In the genomic region with DNA sequence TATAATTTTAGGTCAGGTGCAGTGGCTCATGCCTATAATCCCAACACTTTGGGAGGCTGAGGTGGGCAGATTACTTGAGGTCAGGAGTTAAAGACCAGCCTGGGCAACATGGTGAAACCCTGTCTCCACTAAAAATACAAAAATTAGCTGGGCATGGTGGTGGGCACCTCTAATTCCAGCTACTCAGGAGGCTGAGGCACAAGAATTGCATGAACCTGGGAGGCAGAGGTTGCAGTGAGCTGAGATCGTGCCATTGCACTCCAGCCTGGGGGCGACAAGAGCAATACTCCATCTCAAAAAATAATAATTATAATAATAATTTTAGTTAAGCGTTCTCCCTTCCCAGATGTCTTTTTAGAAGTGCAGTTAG, we compare ENCODE assay signal across 7 cellular contexts. TPM values are rescaled to one million over a fixed set of nuclear protein-coding genes. Genes with fewer than 3 reads are reported as not detected.
DNase-seq lines count a peak whose midpoint lies in the region; ATAC-seq and TF ChIP-seq lines count a peak whose summit lies in the region.
"Not testable (repeated sequence)": the region's sequence is repeated elsewhere in the genome, so short reads cannot be mapped to it uniquely, and the experiment has no call there.

No MANE protein-coding gene starts in this region.

- H3K9me3 Mint-ChIP-seq in activated T-helper 1 cell treated with anti-CD3 and anti-CD28 coated beads, Interleukin-12 subunit alpha, Interleukin-12 subunit beta, Interleukin-2, Interleukin-4 antibody, amounts not matched to agents 30 ng/mL and 10 ng/mL and 1 ng/mL, durations not matched to agents 14 hours and 24 hours and 36 hours; immature natural killer cell; nephron; stimulated activated naive CD8-positive, alpha-beta T cell treated with anti-CD3 and anti-CD28 coated beads, Interleukin-15, amount 100 ng/mL, for 72 hours: not testable (repeated sequence)

- not testable (repeated sequence) for H3K4me3 ChIP-seq in GM23248, breast epithelium

- peak overlapping the region; percentile 80 for H3K4me3 Mint-ChIP-seq in T-helper 17 cell
- H3K4me3 Mint-ChIP-seq in activated T-helper 1 cell treated with anti-CD3 and anti-CD28 coated beads, Interleukin-12 subunit alpha, Interleukin-12 subunit beta, Interleukin-2, Interleukin-4 antibody, amounts not matched to agents 30 ng/mL and 10 ng/mL and 1 ng/mL, durations not matched to agents 14 hours and 24 hours and 36 hours: peak overlapping the region; percentile 67
- peak overlapping the region; percentile 54 to 77 (median 66) for H3K4me3 Mint-ChIP-seq in immature natural killer cell
- not testable (repeated sequence) for H3K4me3 Mint-ChIP-seq in nephron
- H3K4me3 Mint-ChIP-seq in stimulated activated naive CD8-positive, alpha-beta T cell treated with anti-CD3 and anti-CD28 coated beads, Interleukin-15, amount 100 ng/mL, for 72 hours: peak overlapping the region; percentile 59 to 74

- H3F3A ChIP-seq in GM23248 (ENCODE audit: insufficient read depth): peaks cover 17% of the 10 kb centered on the region

- H3K4me1 ChIP-seq in GM23248 (ENCODE audit: insufficient read depth): peaks cover 35% of the 10 kb centered on the region
- not testable (repeated sequence) for H3K4me1 ChIP-seq in breast epithelium

- not testable (repeated sequence) for H2AFZ ChIP-seq in GM23248

- not testable (repeated sequence) for H3K9me2 ChIP-seq in GM23248 (ENCODE audit: insufficient read depth)

- WGBS in GM23248 (ENCODE audit: low coverage in 1 of 2, low lambda C conversion rate in 2 of 2, missing lambda C conversion rate in 2 of 2), 2 experiments: 87 to 91% methylated on average over 3 of the region's 3 CpGs

- not testable (repeated sequence) for H3K9me3 ChIP-seq in GM23248 (ENCODE audit: low read depth); T-helper 17 cell (ENCODE audit: control insufficient read depth, low read length, poor library complexity, severe bottlenecking); breast epithelium

- DNase-seq in GM23248; T-helper 17 cell; activated T-helper 1 cell treated with anti-CD3 and anti-CD28 coated beads, Interleukin-12 subunit alpha, Interleukin-12 subunit beta, Interleukin-2, Interleukin-4 antibody, amounts not matched to agents 30 ng/mL and 10 ng/mL and 1 ng/mL, durations not matched to agents 14 hours and 24 hours and 36 hours (ENCODE audit: low spot score); breast epithelium (ENCODE audit: low spot score in 2 of 2); immature natural killer cell; stimulated activated naive CD8-positive, alpha-beta T cell treated with anti-CD3 and anti-CD28 coated beads, Interleukin-15, amount 100 ng/mL, for 72 hours: not testable (repeated sequence)

- in situ Hi-C loops in GM23248 (cut with MboI): not testable (repeated sequence)

- intact Hi-C loops in activated T-helper 1 cell treated with anti-CD3 and anti-CD28 coated beads, Interleukin-12 subunit alpha, Interleukin-12 subunit beta, Interleukin-2, Interleukin-4 antibody, amounts not matched to agents 30 ng/mL and 10 ng/mL and 1 ng/mL, durations not matched to agents 14 hours and 24 hours and 36 hours (cut with micrococcal nuclease); breast epithelium (cut with DNase I; ENCODE audit: low total_unique reads): not testable (repeated sequence)

- H3K27me3 ChIP-seq in GM23248 (replicated peaks; ENCODE audit: insufficient read depth); breast epithelium: not testable (repeated sequence)

- not testable (repeated sequence) for H3K79me2 ChIP-seq in GM23248 (ENCODE audit: insufficient read depth)

- TF ChIP-seq CTCF in breast epithelium (IDR thresholded peaks at IDR 0.05); nephron (IDR thresholded peaks at IDR 0.05; ENCODE audit: unreplicated experiment in 3 of 3): not testable (repeated sequence)

- not testable (repeated sequence) for TF ChIP-seq POLR2A in breast epithelium (IDR thresholded peaks at IDR 0.05)

- peaks cover 55% of the 10 kb centered on the region for H3K4me1 Mint-ChIP-seq in T-helper 17 cell
- peaks cover 87% of the 10 kb centered on the region for H3K4me1 Mint-ChIP-seq in activated T-helper 1 cell treated with anti-CD3 and anti-CD28 coated beads, Interleukin-12 subunit alpha, Interleukin-12 subunit beta, Interleukin-2, Interleukin-4 antibody, amounts not matched to agents 30 ng/mL and 10 ng/mL and 1 ng/mL, durations not matched to agents 14 hours and 24 hours and 36 hours (ENCODE audit: low read depth)
- H3K4me1 Mint-ChIP-seq in immature natural killer cell: peaks cover 95 to 98% of the 10 kb centered on the region in 2 donors
- peaks cover 41% of the 10 kb centered on the region for H3K4me1 Mint-ChIP-seq in nephron
- H3K4me1 Mint-ChIP-seq in stimulated activated naive CD8-positive, alpha-beta T cell treated with anti-CD3 and anti-CD28 coated beads, Interleukin-15, amount 100 ng/mL, for 72 hours: peaks cover 89% of the 10 kb centered on the region

- H3K36me3 ChIP-seq in GM23248 (ENCODE audit: low read depth); breast epithelium: not testable (repeated sequence)

- H3K36me3 Mint-ChIP-seq in T-helper 17 cell (ENCODE audit: low read depth); nephron (ENCODE audit: low read depth): not testable (repeated sequence)
- peaks cover 35% of the 10 kb centered on the region for H3K36me3 Mint-ChIP-seq in activated T-helper 1 cell treated with anti-CD3 and anti-CD28 coated beads, Interleukin-12 subunit alpha, Interleukin-12 subunit beta, Interleukin-2, Interleukin-4 antibody, amounts not matched to agents 30 ng/mL and 10 ng/mL and 1 ng/mL, durations not matched to agents 14 hours and 24 hours and 36 hours (ENCODE audit: low read depth)
- H3K36me3 Mint-ChIP-seq in immature natural killer cell: peaks cover 12 to 22% (median 14%) of the 10 kb centered on the region in 3 donors

- H3K27me3 Mint-ChIP-seq in T-helper 17 cell; activated T-helper 1 cell treated with anti-CD3 and anti-CD28 coated beads, Interleukin-12 subunit alpha, Interleukin-12 subunit beta, Interleukin-2, Interleukin-4 antibody, amounts not matched to agents 30 ng/mL and 10 ng/mL and 1 ng/mL, durations not matched to agents 14 hours and 24 hours and 36 hours (ENCODE audit: insufficient read depth); immature natural killer cell (ENCODE audit: low read depth in 3 of 3); nephron (ENCODE audit: low read depth); stimulated activated naive CD8-positive, alpha-beta T cell treated with anti-CD3 and anti-CD28 coated beads, Interleukin-15, amount 100 ng/mL, for 72 hours: not testable (repeated sequence)

- H3K9ac ChIP-seq in GM23248: peak overlapping the region; percentile 49

- H3K27ac Mint-ChIP-seq in T-helper 17 cell (peak overlapping the region; percentile 95), immature natural killer cell (peak overlapping the region; percentile 88 to 98 (median 95)), nephron (peak overlapping the region; percentile 85 to 97 (median 95))
- H3K27ac Mint-ChIP-seq in activated T-helper 1 cell treated with anti-CD3 and anti-CD28 coated beads, Interleukin-12 subunit alpha, Interleukin-12 subunit beta, Interleukin-2, Interleukin-4 antibody, amounts not matched to agents 30 ng/mL and 10 ng/mL and 1 ng/mL, durations not matched to agents 14 hours and 24 hours and 36 hours: peak overlapping the region; percentile 92
- peak overlapping the region; percentile 44 to 92 for H3K27ac Mint-ChIP-seq in stimulated activated naive CD8-positive, alpha-beta T cell treated with anti-CD3 and anti-CD28 coated beads, Interleukin-15, amount 100 ng/mL, for 72 hours

- peak overlapping the region; percentile 86 for H3K27ac ChIP-seq in GM23248
- H3K27ac ChIP-seq in breast epithelium: peak overlapping the region; percentile 69 to 74

- ATAC-seq in T-helper 17 cell; stimulated activated naive CD8-positive, alpha-beta T cell treated with anti-CD3 and anti-CD28 coated beads, Interleukin-15, amount 100 ng/mL, for 72 hours: not testable (repeated sequence)

- not testable (repeated sequence) for H3K4me2 ChIP-seq in GM23248 (ENCODE audit: unreplicated experiment)

- not testable (repeated sequence) for H4K20me1 ChIP-seq in GM23248 (ENCODE audit: insufficient read depth)

RNA-seq across cellular contexts. Expression of a gene that starts 52.3 kb away (rescaled TPM):
- total RNA-seq in GM23248 (2014; rRNA removed; shearing (Covaris generic)): 6.2 and 10.4 TPM in 2 replicates
- polyA plus RNA-seq in GM23248 (2016; fragmentation: Nextera tagmentation; extraction: Ambion mirVana): 21.7 and 22.2 TPM in 2 replicates
- 100 to 1,000 TPM; 590 to 639 TPM for total RNA-seq in T-helper 17 cell
- 190 and 198 TPM in 2 replicates for total RNA-seq in activated T-helper 1 cell treated with anti-CD3 and anti-CD28 coated beads, Interleukin-12 subunit alpha, Interleukin-12 subunit beta, Interleukin-2, Interleukin-4 antibody, amounts not matched to agents 30 ng/mL and 10 ng/mL and 1 ng/mL, durations not matched to agents 14 hours and 24 hours and 36 hours
- total RNA-seq in breast epithelium: 10 to 100 TPM; 10.4 to 27.8 (median 18.0) TPM
- 100 to 1,000 TPM; 349 to 460 (median 371) TPM for polyA plus RNA-seq in immature natural killer cell
